In genomic region chr4:185243879-185244278, GRCh38 we compare ENCODE assay signal across 22 cellular contexts. TPM values are rescaled to one million over a fixed set of nuclear protein-coding genes. Genes with fewer than 3 reads are reported as not detected.
DNase-seq lines count a peak whose midpoint lies in the region; ATAC-seq, FAIRE-seq and TF ChIP-seq lines count a peak whose summit lies in the region.
"Had no signal": no experiment of that assay in that cellular context is flagged by ENCODE, and none has a peak within 500 bp of the region (broad histone marks: within the 10 kb centered on the region; RNA-seq: fewer than 3 reads in every experiment).

No MANE protein-coding gene starts in this region.

- H3K27me3 ChIP-seq in HepG2 (ENCODE audit: control insufficient read depth in 1 of 2, insufficient read depth in 2 of 2, low read length in 2 of 2) (no peaks in the 10 kb centered on the region; a peak in 1 of 5 replicates), right lobe of liver (no peaks in the 10 kb centered on the region), sigmoid colon (no peaks in the 10 kb centered on the region)
- H3K27me3 ChIP-seq: BLaER1 had no signal

- TF ChIP-seq CTCF in HepG2 (CRISPR knock-in tag; IDR thresholded peaks at IDR 0.05) (no peak), right lobe of liver (IDR thresholded peaks at IDR 0.05) (no peak), chondrocyte (IDR thresholded peaks at IDR 0.05) (no peak), sigmoid colon (IDR thresholded peaks at IDR 0.05) (no peak)

- H4K20me1 ChIP-seq in HepG2 (ENCODE audit: insufficient read depth, low read length) = 0 out of 2 replicates have a peak, but pooled peaks cover under 1% of the 10 kb centered on the region
- H4K20me1 ChIP-seq: BLaER1 had no signal

- in situ Hi-C loops in HepG2 (cut with HindIII; ENCODE audit: extremely low pct_ligation_motif_present, low pct_unique_long_range_greater_than_20kb) = no loop called here

- FAIRE-seq in HepG2 (lab: Jason Lieb, UNC) = no peak
- FAIRE-seq: GM12892, GM18507, H54 had no signal

- H3K36me3 Mint-ChIP-seq in chondrocyte (ENCODE audit: low read depth) = peaks cover 3% of the 10 kb centered on the region
- peaks cover 9% of the 10 kb centered on the region for H3K36me3 Mint-ChIP-seq in activated CD4-positive, alpha-beta T cell treated with anti-CD3 and anti-CD28 coated beads, Interleukin-2, amount 10 ng/mL, durations not matched to agents 24 days and 14 days (ENCODE audit: low read depth)

- no peak for ATAC-seq in HepG2
- ATAC-seq in right lobe of liver = no peak
- no peak for ATAC-seq in GM19467 (IDR thresholded peaks at IDR 0.05; ENCODE audit: unreplicated experiment)

- H3K9me3 ChIP-seq in HepG2 (ENCODE audit: low read length) = peaks cover 1% of the 10 kb centered on the region
- no peaks in the 10 kb centered on the region for H3K9me3 ChIP-seq in right lobe of liver
- no peaks in the 10 kb centered on the region for H3K9me3 ChIP-seq in sigmoid colon

- no peak overlapping the region for H2AFZ ChIP-seq in HepG2 (ENCODE audit: low read length)

- peaks cover 0 to 8% of the 10 kb centered on the region in 2 experiments; a peak in 1 of 5 replicates for H3K36me3 ChIP-seq in HepG2 (replicated peaks in 1 of 2; ENCODE audit: control insufficient read depth in 1 of 2, insufficient read depth in 2 of 2, low read length in 2 of 2)
- H3K36me3 ChIP-seq in right lobe of liver = no peaks in the 10 kb centered on the region
- no peaks in the 10 kb centered on the region for H3K36me3 ChIP-seq in sigmoid colon

- H3K9ac ChIP-seq in HepG2 (ENCODE audit: insufficient read depth, low read depth, low read length) = no peak overlapping the region
- H3K9ac ChIP-seq: BLaER1 had no signal

- peaks cover 69% of the 10 kb centered on the region for H3K4me1 Mint-ChIP-seq in chondrocyte (ENCODE audit: low read depth)
- peaks cover 15% of the 10 kb centered on the region for H3K4me1 Mint-ChIP-seq in activated CD4-positive, alpha-beta T cell treated with anti-CD3 and anti-CD28 coated beads, Interleukin-2, amount 10 ng/mL, durations not matched to agents 24 days and 14 days

- H3K4me3 Mint-ChIP-seq in chondrocyte (ENCODE audit: unreplicated experiment) = no peak overlapping the region
- H3K4me3 Mint-ChIP-seq in activated CD4-positive, alpha-beta T cell treated with anti-CD3 and anti-CD28 coated beads, Interleukin-2, amount 10 ng/mL, durations not matched to agents 24 days and 14 days = no peak overlapping the region
- H3K4me3 Mint-ChIP-seq: B cell; CD4-positive, alpha-beta T cell; CD8-positive, alpha-beta memory T cell had no signal

- peak overlapping the region; percentile 85 for H3K27ac Mint-ChIP-seq in chondrocyte (ENCODE audit: unreplicated experiment)
- H3K27ac Mint-ChIP-seq in activated CD4-positive, alpha-beta T cell treated with anti-CD3 and anti-CD28 coated beads, Interleukin-2, amount 10 ng/mL, durations not matched to agents 24 days and 14 days = no peak overlapping the region
- H3K27ac Mint-ChIP-seq: CD4-positive, alpha-beta T cell had no signal

- no peak for TF ChIP-seq POLR2A in HepG2 (IDR thresholded peaks at IDR 0.05; ENCODE audit: insufficient read depth in 1 of 2, low read depth in 2 of 2, low read length in 2 of 2)
- TF ChIP-seq POLR2A in right lobe of liver (IDR thresholded peaks at IDR 0.05) = no peak
- TF ChIP-seq POLR2A in sigmoid colon (IDR thresholded peaks at IDR 0.05) = no peak

- CTCF ChIA-PET in HepG2 (lab: Yijun Ruan, JAX; ENCODE audit: low intra/inter-chr PET ratio, low total read pairs) = no interaction called here

- H3K4me3 ChIP-seq in HepG2 (replicated peaks in 1 of 3; ENCODE audit: insufficient read depth in 1 of 3, low read depth in 2 of 3, low read length in 3 of 3) (no peak overlapping the region), right lobe of liver (no peak overlapping the region), sigmoid colon (no peak overlapping the region)
- H3K4me3 ChIP-seq: BLaER1 had no signal

- 97% methylated on average over 4 of the region's 4 CpGs for WGBS in HepG2 (ENCODE audit: low lambda C conversion rate)
- no CpG with 5 or more reads among the region's 4 CpGs for WGBS in right lobe of liver (ENCODE audit: insufficient coverage, low coverage, low lambda C conversion rate, missing lambda C conversion rate)
- WGBS in sigmoid colon, 2 donors = 90 to 97% methylated on average over 4 of the region's 4 CpGs

- H3K4me1 ChIP-seq in HepG2 (ENCODE audit: insufficient read depth, low read length) (0 out of 2 replicates have a peak, but pooled peaks cover 7% of the 10 kb centered on the region), right lobe of liver (no peaks in the 10 kb centered on the region), sigmoid colon (peaks cover 2 to 37% (median 25%) of the 10 kb centered on the region in 4 donors)
- H3K4me1 ChIP-seq: BLaER1 had no signal

- TF ChIP-seq RAD21 in HepG2 (CRISPR knock-in tag; IDR thresholded peaks at IDR 0.05) = no peak

- H3K9me3 Mint-ChIP-seq in chondrocyte (ENCODE audit: low read depth) = no peaks in the 10 kb centered on the region
- H3K9me3 Mint-ChIP-seq in activated CD4-positive, alpha-beta T cell treated with anti-CD3 and anti-CD28 coated beads, Interleukin-2, amount 10 ng/mL, durations not matched to agents 24 days and 14 days = no peaks in the 10 kb centered on the region
- H3K9me3 Mint-ChIP-seq: CD4-positive, alpha-beta T cell; CD8-positive, alpha-beta memory T cell had no signal

- no peak for TF ChIP-seq EP300 in HepG2 (IDR thresholded peaks at IDR 0.05; ENCODE audit: low read depth in 2 of 2, low read length in 2 of 2)
- no peak for TF ChIP-seq EP300 in HepG2 (CRISPR knock-in tag; IDR thresholded peaks at IDR 0.05; ENCODE audit: borderline replicate concordance)
- no peak for TF ChIP-seq EP300 in sigmoid colon (IDR thresholded peaks at IDR 0.05)

- no peak overlapping the region for H3K4me2 ChIP-seq in HepG2 (ENCODE audit: low read depth, low read length)
- H3K4me2 ChIP-seq: BLaER1 had no signal

- H3K79me2 ChIP-seq in HepG2 (ENCODE audit: insufficient read depth, low read length) = peaks cover 11% of the 10 kb centered on the region

- no peak for DNase-seq in HepG2 (ENCODE audit: low spot score)
- no peak for DNase-seq in right lobe of liver
- no peak for DNase-seq in chondrocyte (ENCODE audit: low spot score)
- no peak for DNase-seq in sigmoid colon
- DNase-seq in COR-L47 (lab: John Stamatoyannopoulos, UW) = no peak
- DNase-seq in activated CD4-positive, alpha-beta T cell treated with anti-CD3 and anti-CD28 coated beads, Interleukin-2, amount 10 ng/mL, durations not matched to agents 24 days and 14 days = no peak
- DNase-seq: Calu3; CD4-positive, alpha-beta T cell; CD8-positive, alpha-beta memory T cell; DMS53; DMS79 treated with DMSO at 0.1 percent for 48 hours; GF-D8; GOT3; HCEC 1CT had no signal

- POLR2A ChIA-PET in HepG2 (lab: Yijun Ruan, JAX) = no interaction called here

- H3K27me3 Mint-ChIP-seq in chondrocyte (ENCODE audit: low read depth) = no peaks in the 10 kb centered on the region
- no peaks in the 10 kb centered on the region for H3K27me3 Mint-ChIP-seq in activated CD4-positive, alpha-beta T cell treated with anti-CD3 and anti-CD28 coated beads, Interleukin-2, amount 10 ng/mL, durations not matched to agents 24 days and 14 days
- H3K27me3 Mint-ChIP-seq: B cell; CD4-positive, alpha-beta T cell; CD8-positive, alpha-beta memory T cell had no signal

- BruUV-seq in HepG2 (replicated peaks; lab: Mats Ljungman, UMichigan) = no TSS peak

- intact Hi-C loops in HepG2 (cut with micrococcal nuclease; ENCODE audit: unreplicated experiment) = no loop called here
- intact Hi-C loops in right lobe of liver (cut with DNase I) = no loop called here
- intact Hi-C loops in sigmoid colon (cut with DNase I) = no loop called here
- intact Hi-C loops in activated CD4-positive, alpha-beta T cell treated with anti-CD3 and anti-CD28 coated beads, Interleukin-2, amount 10 ng/mL, durations not matched to agents 24 days and 14 days (cut with micrococcal nuclease) = no loop called here

- H3K27ac ChIP-seq in HepG2 (ENCODE audit: extremely low read length, insufficient read depth, low read length) (no peak overlapping the region), right lobe of liver (no peak overlapping the region), sigmoid colon (peak overlapping the region in 3 of 4 donors; percentile 32 to 71 (median 64))
- H3K27ac ChIP-seq: 22Rv1, BLaER1, C4-2B had no signal

RNA-seq across cellular contexts. Expression of gene SNX25, which starts 34.5 kb away (rescaled TPM):
- total RNA-seq in HepG2 (2016; rRNA removed; fragmentation: Illumina TruSeq; extraction: Trizol) = 19.7 and 23.4 TPM in 2 replicates
- 116 and 134 TPM in 2 replicates for total RNA-seq in HepG2 (2016; cell fraction: cytosol; rRNA removed; fragmentation: Illumina TruSeq; extraction: Trizol; ENCODE audit: low read depth)
- 18.7 and 25.1 TPM in 2 replicates for total RNA-seq in HepG2 (2016; cell fraction: insoluble cytoplasmic fraction; rRNA removed; fragmentation: Illumina TruSeq; extraction: Trizol)
- 50.6 and 53.0 TPM in 2 replicates for total RNA-seq in HepG2 (2016; cell fraction: membrane; rRNA removed; fragmentation: Illumina TruSeq; extraction: Trizol)
- 24.7 and 25.8 TPM in 2 replicates for total RNA-seq in HepG2 (2016; cell fraction: nucleus; rRNA removed; fragmentation: Illumina TruSeq; extraction: Trizol)
- 21.2 and 23.5 TPM in 2 replicates for polyA plus RNA-seq in HepG2 (2011; rRNA removed)
- polyA plus RNA-seq in HepG2 (2011; cell fraction: cytosol; rRNA removed) = 6.4 and 11.9 TPM in 2 replicates
- polyA plus RNA-seq in HepG2 (2011; cell fraction: nucleus; rRNA removed) = 11.8 and 16.0 TPM in 2 replicates
- polyA plus RNA-seq in HepG2 (2012) = 23.5 and 24.1 TPM in 2 replicates
- polyA plus RNA-seq in HepG2 (2016; cell fraction: cytosol; fragmentation: Illumina TruSeq; extraction: Trizol; ENCODE audit: low read depth) = 5.2 and 5.6 TPM in 2 replicates
- polyA plus RNA-seq in HepG2 (2016; cell fraction: insoluble cytoplasmic fraction; fragmentation: Illumina TruSeq; extraction: Trizol; ENCODE audit: low read depth) = 15.3 and 15.6 TPM in 2 replicates
- 11.4 and 12.9 TPM in 2 replicates for polyA plus RNA-seq in HepG2 (2016; cell fraction: membrane; fragmentation: Illumina TruSeq; extraction: Trizol; ENCODE audit: low read depth)
- polyA plus RNA-seq in HepG2 (2016; cell fraction: nucleus; fragmentation: Illumina TruSeq; extraction: Trizol; ENCODE audit: insufficient read depth, low read depth) = 22.3 and 22.4 TPM in 2 replicates
- 32.3 and 43.0 TPM in 2 replicates for polyA minus RNA-seq in HepG2 (2011; rRNA and poly(A)+ RNA removed; ENCODE audit: low replicate concordance)
- polyA minus RNA-seq in HepG2 (2011; cell fraction: cytosol; rRNA and poly(A)+ RNA removed) = 21.2 and 26.6 TPM in 2 replicates
- polyA minus RNA-seq in HepG2 (2011; cell fraction: nucleus; rRNA and poly(A)+ RNA removed) = 47.5 and 59.8 TPM in 2 replicates
- total RNA-seq in right lobe of liver = 10 to 100 TPM in 4 of 6 experiments, 1 to 10 TPM in 2; 8.0 to 13.0 (median 10.5) TPM
- 53.5 to 57.5 TPM (median 53.6 TPM) in 3 replicates for total RNA-seq in chondrocyte
- total RNA-seq in sigmoid colon = 10 to 100 TPM; 22.7 to 40.5 (median 38.4) TPM
- polyA plus RNA-seq in sigmoid colon = 1 to 10 TPM; 2.5 to 7.7 (median 4.8) TPM
- total RNA-seq in activated CD4-positive, alpha-beta T cell treated with anti-CD3 and anti-CD28 coated beads, Interleukin-2, amount 10 ng/mL, durations not matched to agents 24 days and 14 days = 27.0 and 27.3 TPM in 2 replicates

RNA-seq across cellular contexts. Expression of gene CFAP97, which starts 40.1 kb away (rescaled TPM):
- total RNA-seq in HepG2 (2016; rRNA removed; fragmentation: Illumina TruSeq; extraction: Trizol) (44.4 and 67.9 TPM in 2 replicates), right lobe of liver (10 to 100 TPM; 11.7 to 25.6 (median 20.5) TPM), chondrocyte (48.5 to 53.1 TPM (median 50.1 TPM) in 3 replicates), sigmoid colon (10 to 100 TPM; 33.8 to 46.4 (median 37.3) TPM)
- total RNA-seq in HepG2 (2016; cell fraction: cytosol; rRNA removed; fragmentation: Illumina TruSeq; extraction: Trizol; ENCODE audit: low read depth) = 10.4 and 12.7 TPM in 2 replicates
- total RNA-seq in HepG2 (2016; cell fraction: insoluble cytoplasmic fraction; rRNA removed; fragmentation: Illumina TruSeq; extraction: Trizol) = 44.5 and 66.3 TPM in 2 replicates
- 34.3 and 42.9 TPM in 2 replicates for total RNA-seq in HepG2 (2016; cell fraction: membrane; rRNA removed; fragmentation: Illumina TruSeq; extraction: Trizol)
- total RNA-seq in HepG2 (2016; cell fraction: nucleus; rRNA removed; fragmentation: Illumina TruSeq; extraction: Trizol) = 29.7 and 33.6 TPM in 2 replicates
- polyA plus RNA-seq in HepG2 (2011; rRNA removed) (22.6 and 32.1 TPM in 2 replicates), sigmoid colon (1 to 10 TPM; 4.4 to 8.3 (median 7.8) TPM)
- polyA plus RNA-seq in HepG2 (2011; cell fraction: cytosol; rRNA removed) = 11.1 and 19.6 TPM in 2 replicates
- 8.6 and 13.8 TPM in 2 replicates for polyA plus RNA-seq in HepG2 (2011; cell fraction: nucleus; rRNA removed)
- 26.2 and 40.6 TPM in 2 replicates for polyA plus RNA-seq in HepG2 (2012)
- polyA plus RNA-seq in HepG2 (2016; cell fraction: cytosol; fragmentation: Illumina TruSeq; extraction: Trizol; ENCODE audit: low read depth) = 3.5 and 4.6 TPM in 2 replicates
- polyA plus RNA-seq in HepG2 (2016; cell fraction: insoluble cytoplasmic fraction; fragmentation: Illumina TruSeq; extraction: Trizol; ENCODE audit: low read depth) = 49.3 and 51.9 TPM in 2 replicates
- 14.3 and 17.2 TPM in 2 replicates for polyA plus RNA-seq in HepG2 (2016; cell fraction: membrane; fragmentation: Illumina TruSeq; extraction: Trizol; ENCODE audit: low read depth)
- 25.5 and 26.7 TPM in 2 replicates for polyA plus RNA-seq in HepG2 (2016; cell fraction: nucleus; fragmentation: Illumina TruSeq; extraction: Trizol; ENCODE audit: insufficient read depth, low read depth)
- 9.1 and 15.6 TPM in 2 replicates for polyA minus RNA-seq in HepG2 (2011; rRNA and poly(A)+ RNA removed; ENCODE audit: low replicate concordance)
- 25.9 and 35.6 TPM in 2 replicates for polyA minus RNA-seq in HepG2 (2011; cell fraction: cytosol; rRNA and poly(A)+ RNA removed)
- polyA minus RNA-seq in HepG2 (2011; cell fraction: nucleus; rRNA and poly(A)+ RNA removed) = 51.6 and 68.6 TPM in 2 replicates
- 56.6 and 59.3 TPM in 2 replicates for total RNA-seq in activated CD4-positive, alpha-beta T cell treated with anti-CD3 and anti-CD28 coated beads, Interleukin-2, amount 10 ng/mL, durations not matched to agents 24 days and 14 days

Comparison
In these comparisons a context has a peak if more than half of its experiments do, and no peak if none do; other contexts are left out.
1. H3K27ac ChIP-seq: peak in sigmoid colon (3 of 4); none in HepG2 (single experiment) and right lobe of liver (0 of 3).